In the genomic region with DNA sequence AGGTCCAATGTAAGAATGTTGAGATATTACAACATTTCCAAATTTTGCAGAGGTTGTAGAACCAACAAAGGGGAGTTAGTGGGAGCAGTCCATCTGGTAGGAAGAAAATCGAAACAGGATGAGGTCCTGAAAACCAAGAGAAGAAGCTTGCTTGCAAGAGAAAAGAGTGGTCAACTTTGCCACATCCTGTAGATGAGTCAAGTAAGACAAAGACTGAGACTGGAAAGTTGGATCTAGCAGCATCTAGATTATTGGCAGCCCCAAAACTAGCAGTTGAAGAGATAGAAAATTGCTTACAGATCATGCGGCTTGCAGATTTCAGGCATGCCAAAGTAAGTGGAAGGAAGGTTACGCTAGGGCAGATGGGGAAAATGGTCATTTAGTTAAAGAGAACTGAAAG, we compare ENCODE assay signal across 20 cellular contexts.
DNase-seq lines count a peak whose midpoint lies in the region; ATAC-seq and TF ChIP-seq lines count a peak whose summit lies in the region.
"Had no signal": no experiment of that assay in that cellular context is flagged by ENCODE, and none has a peak within 500 bp of the region (broad histone marks: within the 10 kb centered on the region; RNA-seq: fewer than 3 reads in every experiment).

No MANE protein-coding gene starts in this region.

- TF ChIP-seq CTCF in AG10803 (conservative IDR thresholded peaks at IDR 0.05; ENCODE audit: low read length): no peak

- no peaks in the 10 kb centered on the region for H3K4me1 ChIP-seq in CD4-positive, alpha-beta memory T cell (ENCODE audit: insufficient read depth, low read length)
- H3K4me1 ChIP-seq: BE2C had no signal

- H3K4me3 ChIP-seq in AG10803 (ENCODE audit: low read length): no peak overlapping the region
- H3K4me3 ChIP-seq in CD4-positive, alpha-beta memory T cell (ENCODE audit: low read length in 2 of 2): no peak overlapping the region
- H3K4me3 ChIP-seq: BLaER1 treated with 17β-estradiol and CSF1 and Interleukin-3, amounts not matched to agents 10 nM and 100 nM; GM12878; GM23338 had no signal

- H3K36me3 ChIP-seq in CD4-positive, alpha-beta memory T cell (ENCODE audit: insufficient read depth, low read length): no peaks in the 10 kb centered on the region
- H3K36me3 ChIP-seq: BE2C; BLaER1 treated with 17β-estradiol and CSF1 and Interleukin-3, amounts not matched to agents 10 nM and 100 nM had no signal

- ATAC-seq in HG03469 (IDR thresholded peaks at IDR 0.05; ENCODE audit: unreplicated experiment): no peak
- ATAC-seq: GM12878, GM23338 had no signal

- no peak overlapping the region for H3K4me3 Mint-ChIP-seq in CD4-positive, alpha-beta memory T cell
- H3K4me3 Mint-ChIP-seq: CD14-positive monocyte; CD4-positive, alpha-beta T cell; GM23338; H9; HFFc6 had no signal

- CTCF ChIA-PET in CD4-positive, alpha-beta memory T cell (lab: Charles Lee; ENCODE audit: partially characterized antibody): no interaction called here

- no peaks in the 10 kb centered on the region for H3K4me1 Mint-ChIP-seq in CD4-positive, alpha-beta memory T cell
- H3K4me1 Mint-ChIP-seq: CD14-positive monocyte, GM23338, H9 had no signal

- H3K9me3 ChIP-seq in CD4-positive, alpha-beta memory T cell (ENCODE audit: control insufficient read depth in 1 of 2, low read length in 2 of 2): peaks cover 0 to 6% of the 10 kb centered on the region in 2 donors
- H3K9me3 ChIP-seq: BE2C had no signal

- no peak overlapping the region for H3K27ac ChIP-seq in CD4-positive, alpha-beta memory T cell (ENCODE audit: low read depth, low read length)
- H3K27ac ChIP-seq: 22Rv1; BLaER1 treated with 17β-estradiol and CSF1 and Interleukin-3, amounts not matched to agents 10 nM and 100 nM had no signal

- DNase-seq in AG10803 (ENCODE audit: low read depth) (peak; percentile 2), HCEC 1CT (peak; percentile 5), MV-4-11 (lab: John Stamatoyannopoulos, UW) (peak; percentile 18), foreskin melanocyte (peak; percentile 11), NCI-H524 (lab: John Stamatoyannopoulos, UW) (no peak)
- DNase-seq in CD4-positive, alpha-beta memory T cell: no peak
- DNase-seq: AML-193; BE2C; Calu3; CD4-positive, alpha-beta T cell; COR-L47; DMS79 treated with DMSO at 0.1 percent for 48 hours; H9; HFFc6 had no signal

- intact Hi-C loops in CD4-positive, alpha-beta memory T cell (cut with micrococcal nuclease): no loop called here

- POLR2A ChIA-PET in CD4-positive, alpha-beta memory T cell (lab: Charles Lee; ENCODE audit: partially characterized antibody): no interaction called here

- H3K9me3 Mint-ChIP-seq in CD4-positive, alpha-beta memory T cell: peaks cover 3 to 18% (median 9%) of the 10 kb centered on the region in 8 donors

- no peaks in the 10 kb centered on the region for H3K27me3 ChIP-seq in CD4-positive, alpha-beta memory T cell (ENCODE audit: insufficient read depth, low read length)
- H3K27me3 ChIP-seq: BE2C; BLaER1 treated with 17β-estradiol and CSF1 and Interleukin-3, amounts not matched to agents 10 nM and 100 nM had no signal

- no peaks in the 10 kb centered on the region for H3K27me3 Mint-ChIP-seq in CD4-positive, alpha-beta memory T cell
- H3K27me3 Mint-ChIP-seq: CD4-positive, alpha-beta T cell had no signal

- no peak overlapping the region for H3K27ac Mint-ChIP-seq in CD4-positive, alpha-beta memory T cell
- H3K27ac Mint-ChIP-seq: CD14-positive monocyte; CD4-positive, alpha-beta T cell; GM23338; H9; HFFc6 had no signal

- no peaks in the 10 kb centered on the region for H3K36me3 Mint-ChIP-seq in CD4-positive, alpha-beta memory T cell
- H3K36me3 Mint-ChIP-seq: CD14-positive monocyte had no signal

Comparison
In these comparisons a context has a peak if more than half of its experiments do, and no peak if none do; other contexts are left out.
1. DNase-seq: peak in AG10803 (single experiment), HCEC 1CT (single experiment), MV-4-11 (single experiment) and foreskin melanocyte (single experiment); none in NCI-H524 (0 of 2) and CD4-positive, alpha-beta memory T cell (0 of 5).